ENCODE assay signal across 8 cellular contexts in the genomic region with DNA sequence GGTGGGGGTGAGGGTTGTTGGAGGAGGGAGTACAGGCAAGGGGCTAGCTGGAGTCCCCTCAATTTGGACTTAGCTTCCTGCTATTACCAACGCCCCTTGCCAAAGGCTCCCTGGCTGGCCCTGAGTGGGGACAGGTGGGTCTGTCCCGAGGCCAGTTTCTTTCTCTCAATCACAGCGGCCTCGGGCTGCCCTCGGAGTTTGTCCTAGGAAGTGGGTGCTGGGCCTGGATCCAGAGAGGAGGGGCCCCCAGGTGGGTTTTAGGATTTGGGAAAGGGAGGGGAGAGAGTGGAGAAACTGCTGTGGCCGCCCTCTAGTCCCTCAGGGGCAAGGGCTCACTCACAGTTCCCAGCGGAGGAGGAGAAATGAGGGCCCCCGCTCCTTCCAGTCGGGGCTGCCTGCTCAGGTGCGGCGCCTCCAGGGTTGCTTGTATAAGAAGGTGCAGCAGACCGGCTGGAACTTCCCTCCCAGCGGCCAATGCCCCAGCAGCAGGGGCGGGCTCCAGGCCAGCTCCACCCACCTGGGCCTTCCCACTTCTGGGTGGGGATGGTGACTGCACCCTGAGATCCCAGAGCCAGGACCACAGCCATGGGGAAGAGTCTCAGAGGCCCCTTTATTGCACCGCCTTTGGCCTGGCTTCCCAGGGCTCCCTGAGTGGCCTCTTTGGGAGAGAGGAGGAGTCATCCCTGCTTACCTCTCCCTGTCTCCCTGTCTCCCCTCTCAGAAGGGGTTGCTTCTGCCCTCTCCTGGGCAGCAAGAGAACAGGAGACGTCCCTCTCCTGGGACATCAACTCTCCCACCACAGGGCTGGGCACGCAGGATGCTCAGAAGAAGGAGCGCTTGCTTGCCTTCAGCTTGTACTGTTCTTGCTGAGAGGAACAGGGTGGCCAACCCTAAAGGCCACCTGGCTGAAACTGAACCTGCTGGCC.
DNase-seq lines count a peak whose midpoint lies in the region; ATAC-seq and TF ChIP-seq lines count a peak whose summit lies in the region.

No MANE protein-coding gene starts in this region.

- peak; percentile 63 for DNase-seq in activated effector memory CD4-positive, alpha-beta T cell treated with anti-CD3 and anti-CD28 coated beads, Interleukin-2, amount 50 U/mL, for 16 hours
- DNase-seq in activated effector memory CD4-positive, alpha-beta T cell treated with Interleukin-2 at 50 U/mL for 16 hours: no peak
- DNase-seq in NCI-H1436 treated with DMSO at 0.1 percent for 48 hours (lab: John Stamatoyannopoulos, UW) (peak; percentile 73), astrocyte of the cerebellum (ENCODE audit: low read depth) (peak; percentile 12), left colon (peak; percentile 88 to 90)

- H3K4me3 ChIP-seq in astrocyte of the cerebellum (ENCODE audit: low read depth, low read length): no peak overlapping the region

- peak; percentile 54 for TF ChIP-seq CTCF in astrocyte of the cerebellum (IDR thresholded peaks at IDR 0.05; ENCODE audit: low read depth, low read length, missing control alignments)

- ATAC-seq in left colon (peak; percentile 82), HG03521 (IDR thresholded peaks at IDR 0.05; ENCODE audit: unreplicated experiment) (no peak), GM18909 (IDR thresholded peaks at IDR 0.05; ENCODE audit: poor library complexity, unreplicated experiment) (no peak), HG02970 (IDR thresholded peaks at IDR 0.05; ENCODE audit: low FRiP score, unreplicated experiment) (no peak)

- in situ Hi-C loops in astrocyte of the cerebellum (cut with HindIII; ENCODE audit: low sequenced_read_pairs): no loop called here

- intact Hi-C loops in left colon (cut with DNase I, micrococcal nuclease): no loop called here
